Comparison of ENCODE assay signal across 13 cellular contexts in the genomic region with DNA sequence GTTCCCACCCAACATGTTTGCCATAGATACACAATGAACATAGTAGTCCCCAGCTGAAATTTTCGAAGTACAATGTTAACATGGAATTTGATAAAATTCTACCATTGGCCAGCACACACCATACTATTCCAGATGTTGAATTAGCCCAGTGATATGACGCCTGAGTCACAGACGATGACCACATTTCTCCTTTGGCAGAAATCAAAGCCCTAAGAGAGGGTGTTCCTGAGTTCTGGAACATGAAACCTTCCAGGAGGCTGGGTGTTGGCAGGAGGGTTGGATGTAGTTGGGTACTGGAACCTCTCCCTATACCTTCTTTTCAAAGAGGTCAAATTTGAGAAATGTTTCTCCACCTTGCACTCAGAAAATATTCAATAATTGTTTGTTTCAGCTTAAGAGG. TPM values are rescaled to one million over a fixed set of nuclear protein-coding genes. Genes with fewer than 3 reads are reported as not detected.
DNase-seq lines count a peak whose midpoint lies in the region; ATAC-seq and TF ChIP-seq lines count a peak whose summit lies in the region.
"Had no signal": no experiment of that assay in that cellular context is flagged by ENCODE, and none has a peak within 500 bp of the region (broad histone marks: within the 10 kb centered on the region; RNA-seq: fewer than 3 reads in every experiment).

No MANE protein-coding gene starts in this region.

- H3K9me3 Mint-ChIP-seq in CD8-positive, alpha-beta T cell, result no peaks in the 10 kb centered on the region

- no peak overlapping the region for H3K4me3 Mint-ChIP-seq in CD8-positive, alpha-beta T cell
- no peak overlapping the region for H3K4me3 Mint-ChIP-seq in T-helper 17 cell

- POLR2A ChIA-PET in CD8-positive, alpha-beta T cell (lab: Charles Lee), result no interaction called here

- CTCF ChIA-PET in CD8-positive, alpha-beta T cell (lab: Charles Lee), result no interaction called here

- no peaks in the 10 kb centered on the region for H3K27me3 ChIP-seq in CD8-positive, alpha-beta T cell (ENCODE audit: insufficient read depth, low read length)
- no peaks in the 10 kb centered on the region for H3K27me3 ChIP-seq in stomach
- H3K27me3 ChIP-seq: right lobe of liver had no signal

- H3K4me3 ChIP-seq in AG10803 (ENCODE audit: low read length) (no peak overlapping the region), stomach (no peak overlapping the region)
- no peak overlapping the region for H3K4me3 ChIP-seq in CD8-positive, alpha-beta T cell (ENCODE audit: low read depth, low read length)
- H3K4me3 ChIP-seq: right lobe of liver had no signal

- no peak for ATAC-seq in CD8-positive, alpha-beta T cell
- no peak for ATAC-seq in T-helper 17 cell
- ATAC-seq in GM19328 (IDR thresholded peaks at IDR 0.05; ENCODE audit: unreplicated experiment), result no peak

- no peaks in the 10 kb centered on the region for H3K27me3 Mint-ChIP-seq in CD8-positive, alpha-beta T cell (ENCODE audit: low read depth)
- H3K27me3 Mint-ChIP-seq in T-helper 17 cell, result no peaks in the 10 kb centered on the region

- H3K4me1 Mint-ChIP-seq in CD8-positive, alpha-beta T cell (ENCODE audit: low read depth), result peaks cover 51% of the 10 kb centered on the region
- peaks cover 21% of the 10 kb centered on the region for H3K4me1 Mint-ChIP-seq in T-helper 17 cell

- DNase-seq in AG10803 (ENCODE audit: low read depth), result peak; percentile 15
- no peak for DNase-seq in CD8-positive, alpha-beta T cell
- no peak for DNase-seq in T-helper 17 cell
- peak; percentile 72 for DNase-seq in fibroblast of peridontal ligament (ENCODE audit: extremely low read depth)
- DNase-seq in SKM-1 (lab: John Stamatoyannopoulos, UW; ENCODE audit: unreplicated experiment), result no peak
- no peak for DNase-seq in stomach
- DNase-seq in activated CD8-positive, alpha-beta memory T cell treated with anti-CD3 and anti-CD28 coated beads, Interleukin-2, amount 50 U/mL, for 4 hours, result no peak
- DNase-seq: right lobe of liver; stimulated activated naive CD8-positive, alpha-beta T cell treated with anti-CD3 and anti-CD28 coated beads, Interleukin-15, Interleukin-2, amounts not matched to agents 100 U/mL and 50 U/mL, for 24 hours; T-helper 9 cell had no signal

- H3K9me3 ChIP-seq in CD8-positive, alpha-beta T cell (ENCODE audit: low read length), result no peaks in the 10 kb centered on the region
- H3K9me3 ChIP-seq in T-helper 17 cell (ENCODE audit: control insufficient read depth, low read length, poor library complexity, severe bottlenecking) (no peaks in the 10 kb centered on the region), stomach (no peaks in the 10 kb centered on the region)
- H3K9me3 ChIP-seq: right lobe of liver had no signal

- TF ChIP-seq CTCF in AG10803 (conservative IDR thresholded peaks at IDR 0.05; ENCODE audit: low read length) (no peak), stomach (IDR thresholded peaks at IDR 0.05) (no peak)
- TF ChIP-seq CTCF in CD8-positive, alpha-beta T cell (IDR thresholded peaks at IDR 0.05), result no peak

- WGBS in stomach, 5 donors, result 41 to 67% (median 57%) methylated on average over 3 of the region's 3 CpGs

- no peaks in the 10 kb centered on the region for H3K36me3 Mint-ChIP-seq in CD8-positive, alpha-beta T cell
- no peaks in the 10 kb centered on the region for H3K36me3 Mint-ChIP-seq in T-helper 17 cell (ENCODE audit: low read depth)

- TF ChIP-seq EP300 in stomach (IDR thresholded peaks at IDR 0.05), result no peak

- no peak overlapping the region for H3K27ac ChIP-seq in CD8-positive, alpha-beta T cell (ENCODE audit: low read depth, low read length)
- H3K27ac ChIP-seq in stomach, result no peak overlapping the region
- H3K27ac ChIP-seq: KMS-11, right lobe of liver had no signal

- peaks cover 31% of the 10 kb centered on the region for H3K4me1 ChIP-seq in CD8-positive, alpha-beta T cell (ENCODE audit: insufficient read depth, low read length)
- H3K4me1 ChIP-seq in stomach, result peaks cover 0 to 13% (median 2%) of the 10 kb centered on the region in 4 donors
- H3K4me1 ChIP-seq: right lobe of liver had no signal

- TF ChIP-seq POLR2A in stomach (IDR thresholded peaks at IDR 0.05), result no peak

- H3K27ac Mint-ChIP-seq in CD8-positive, alpha-beta T cell, result peak overlapping the region; percentile 62
- peak overlapping the region; percentile 70 for H3K27ac Mint-ChIP-seq in T-helper 17 cell

- H3K36me3 ChIP-seq in CD8-positive, alpha-beta T cell (ENCODE audit: insufficient read depth, low read length), result no peaks in the 10 kb centered on the region
- no peaks in the 10 kb centered on the region for H3K36me3 ChIP-seq in stomach
- H3K36me3 ChIP-seq: right lobe of liver had no signal

- intact Hi-C loops in CD8-positive, alpha-beta T cell (cut with DNase I, micrococcal nuclease), result loop anchor here in 1 of 2 experiments (10.0 kb wide), 1 partner anchor 160 kb away; the partner anchor contains the start of gene SSX2IP
- intact Hi-C loops in stomach (cut with DNase I; ENCODE audit: low total_unique reads), result no loop called here

RNA-seq across cellular contexts. Expression of gene LPAR3, which starts 37.8 kb away (rescaled TPM):
- total RNA-seq in CD8-positive, alpha-beta T cell, result under 1 TPM; 0.58 to 0.90 TPM
- total RNA-seq in T-helper 17 cell (1 to 10 TPM; 1.9 to 2.1 TPM), stomach (1 to 10 TPM in 2 of 5 donors, not detected in 3; 1.2 to 2.0 TPM)
- polyA plus RNA-seq in stomach, result 1 to 10 TPM in 1 of 3 donors, under 1 TPM in 2; 0.12 to 2.7 (median 0.31) TPM
- total RNA-seq: lung microvascular endothelial cell had no signal

Comparison
In these comparisons a context has a peak if more than half of its experiments do, and no peak if none do; other contexts are left out.
1. DNase-seq: peak in AG10803 (single experiment) and fibroblast of peridontal ligament (single experiment); none in CD8-positive, alpha-beta T cell (0 of 7), T-helper 17 cell (0 of 3), SKM-1 (single experiment), stomach (single experiment) and activated CD8-positive, alpha-beta memory T cell treated with anti-CD3 and anti-CD28 coated beads, Interleukin-2, amount 50 U/mL, for 4 hours (single experiment).